ENCODE assay signal across 11 cellular contexts in genomic region chr3:175068587-175068986, GRCh38.
"Had no signal": no experiment of that assay in that cellular context is flagged by ENCODE, and none has a peak within 500 bp of the region (broad histone marks: within the 10 kb centered on the region; RNA-seq: fewer than 3 reads in every experiment).

No MANE protein-coding gene starts in this region.

- H3K9me3 ChIP-seq: HAP-1 had no signal

- H3K27ac ChIP-seq: GM23248 had no signal

- H3K4me2 ChIP-seq: GM23338 had no signal

- H3K36me3 ChIP-seq: HAP-1 had no signal

- H3K9me3 Mint-ChIP-seq: GM23338, H9, HFFc6 had no signal

- H3K4me1 Mint-ChIP-seq: GM23338 had no signal

- ATAC-seq: GM23338, HCT116 had no signal

- H3K27ac Mint-ChIP-seq: GM23338, H9, HFFc6 had no signal

- DNase-seq: GM23248, GOT3, H7, H9, HCEC 1CT, HFFc6 had no signal

- H3K9ac ChIP-seq: GM23248 had no signal

- H2AFZ ChIP-seq: GM23248, GM23338 had no signal

- H3K4me1 ChIP-seq: HAP-1 had no signal

- H3K4me3 Mint-ChIP-seq: GM23338, H9, HFFc6 had no signal

- H3K4me3 ChIP-seq: GM23248, GM23338, HAP-1 had no signal

- FAIRE-seq: H1, H54 had no signal
